8 cellular contexts compared by ENCODE assay signal in genomic region chr2:120675460-120676130, GRCh38.
A peak's percentile ranks its signal among the peaks of the same experiment; 100 is the strongest.
DNase-seq lines count a peak whose midpoint lies in the region; ATAC-seq and TF ChIP-seq lines count a peak whose summit lies in the region.

No MANE protein-coding gene starts in this region.

- H3K27ac Mint-ChIP-seq in CD8-positive, alpha-beta memory T cell = peak overlapping the region in 1 of 8 donors; percentile 62
- no peak overlapping the region for H3K27ac Mint-ChIP-seq in immature natural killer cell

- H3K4me1 ChIP-seq in CD8-positive, alpha-beta memory T cell (ENCODE audit: insufficient read depth, low read length) = no peaks in the 10 kb centered on the region

- ATAC-seq in HG03103 (IDR thresholded peaks at IDR 0.05; ENCODE audit: low read depth, unreplicated experiment) (peak; percentile 60), HG03457 (IDR thresholded peaks at IDR 0.05; ENCODE audit: unreplicated experiment) (no peak)

- no peaks in the 10 kb centered on the region for H3K9me3 ChIP-seq in CD8-positive, alpha-beta memory T cell (ENCODE audit: low read length)

- CTCF ChIA-PET in CD8-positive, alpha-beta memory T cell (lab: Charles Lee) = no interaction called here

- POLR2A ChIA-PET in CD8-positive, alpha-beta memory T cell (lab: Charles Lee) = no interaction called here

- H3K4me3 Mint-ChIP-seq in CD8-positive, alpha-beta memory T cell = no peak overlapping the region
- no peak overlapping the region for H3K4me3 Mint-ChIP-seq in immature natural killer cell

- no peaks in the 10 kb centered on the region for H3K36me3 Mint-ChIP-seq in CD8-positive, alpha-beta memory T cell
- H3K36me3 Mint-ChIP-seq in immature natural killer cell = no peaks in the 10 kb centered on the region

- H3K36me3 ChIP-seq in CD8-positive, alpha-beta memory T cell (ENCODE audit: insufficient read depth, low read length) = no peaks in the 10 kb centered on the region

- in situ Hi-C loops in SK-MEL-5 (cut with HindIII; ENCODE audit: low pct_unique_long_range_greater_than_20kb, low sequenced_read_pairs) = no loop called here
- in situ Hi-C loops in astrocyte of the cerebellum (cut with HindIII; ENCODE audit: low sequenced_read_pairs) = no loop called here

- TF ChIP-seq CTCF in astrocyte of the cerebellum (IDR thresholded peaks at IDR 0.05; ENCODE audit: low read depth, low read length, missing control alignments) = peak; percentile 66

- H3K9me3 Mint-ChIP-seq in CD8-positive, alpha-beta memory T cell = peaks cover 0 to 4% (median 0%) of the 10 kb centered on the region in 5 donors
- no peaks in the 10 kb centered on the region for H3K9me3 Mint-ChIP-seq in immature natural killer cell

- peaks cover 3% of the 10 kb centered on the region for H3K27me3 ChIP-seq in CD8-positive, alpha-beta memory T cell (ENCODE audit: insufficient read depth, low read length, poor library complexity, severe bottlenecking)

- DNase-seq in CD8-positive, alpha-beta memory T cell = peak in 3 of 5 donors; percentile 8 to 21 (median 8)
- DNase-seq in SK-MEL-5 (ENCODE audit: low read depth, low spot score) = peak; percentile 51
- no peak for DNase-seq in astrocyte of the cerebellum (ENCODE audit: low read depth)
- peak in 2 of 3 donors; percentile 5 to 6 for DNase-seq in immature natural killer cell
- peak; percentile 34 for DNase-seq in stimulated activated CD4-positive, alpha-beta T cell treated with anti-CD3 and anti-CD28 coated beads, Interleukin-1b, Interleukin-23, amount 100 ng/mL, for 48 hours
- no peak for DNase-seq in NCI-H128 (lab: John Stamatoyannopoulos, UW; ENCODE audit: unreplicated experiment)

- H3K27me3 Mint-ChIP-seq in CD8-positive, alpha-beta memory T cell = peaks cover 14 to 42% of the 10 kb centered on the region in 2 donors
- H3K27me3 Mint-ChIP-seq in immature natural killer cell (ENCODE audit: low read depth in 3 of 3) = peaks cover 3 to 11% (median 10%) of the 10 kb centered on the region in 3 donors

- H3K4me3 ChIP-seq in CD8-positive, alpha-beta memory T cell (ENCODE audit: low read length) = no peak overlapping the region
- H3K4me3 ChIP-seq in astrocyte of the cerebellum (ENCODE audit: low read depth, low read length) = no peak overlapping the region

- peaks cover 0 to 4% (median 2%) of the 10 kb centered on the region in 3 donors for H3K4me1 Mint-ChIP-seq in CD8-positive, alpha-beta memory T cell
- H3K4me1 Mint-ChIP-seq in immature natural killer cell = no peaks in the 10 kb centered on the region

- no peak overlapping the region for H3K27ac ChIP-seq in CD8-positive, alpha-beta memory T cell (ENCODE audit: low read depth, low read length)

Comparison
In these comparisons a context has a peak if more than half of its experiments do, and no peak if none do; other contexts are left out.
1. DNase-seq: peak in CD8-positive, alpha-beta memory T cell (3 of 5), SK-MEL-5 (single experiment), immature natural killer cell (2 of 3) and stimulated activated CD4-positive, alpha-beta T cell treated with anti-CD3 and anti-CD28 coated beads, Interleukin-1b, Interleukin-23, amount 100 ng/mL, for 48 hours (single experiment); none in astrocyte of the cerebellum (single experiment) and NCI-H128 (single experiment).